ENCODE assay signal across 8 cellular contexts in the genomic region with DNA sequence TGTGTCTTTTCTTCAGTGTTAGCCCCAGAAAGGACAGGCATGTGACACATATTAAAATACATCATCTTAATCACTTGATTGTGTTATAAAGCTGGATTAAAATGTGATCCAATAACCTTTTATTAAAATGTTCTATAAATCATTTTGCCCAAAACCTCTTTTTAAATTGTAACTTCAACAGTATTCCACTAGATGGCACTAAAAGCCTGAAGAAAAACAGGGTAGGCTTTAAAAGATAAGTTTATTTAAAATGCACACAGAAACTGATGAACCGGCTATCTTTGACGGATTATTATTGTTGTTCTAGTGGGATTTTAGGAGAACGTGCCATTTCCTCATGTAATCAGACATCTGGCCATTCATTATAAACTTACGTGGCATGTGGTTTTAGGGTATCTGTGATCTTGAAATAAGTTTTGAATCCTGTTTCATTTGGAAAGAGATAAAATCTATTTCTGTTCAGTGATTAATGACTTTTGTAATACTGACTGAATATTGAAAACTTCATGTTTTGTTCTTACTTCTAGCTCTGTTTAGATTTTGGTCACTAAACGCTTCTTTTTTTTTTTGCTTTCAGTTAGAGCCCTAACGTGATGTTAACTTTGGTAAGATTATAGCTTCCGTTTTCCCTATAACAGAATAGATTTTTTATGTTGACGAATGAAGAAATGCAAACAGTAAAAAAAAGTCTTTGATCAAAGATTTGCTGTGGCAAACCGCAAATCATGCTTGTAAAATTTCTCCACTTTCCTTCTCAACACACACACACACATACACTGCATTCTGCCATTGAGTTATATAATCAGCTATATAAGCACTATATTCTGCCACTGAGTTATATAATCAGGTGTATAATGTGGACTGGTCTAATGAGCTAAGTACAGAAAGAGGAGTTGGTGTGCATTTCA. TPM values are rescaled to one million over a fixed set of nuclear protein-coding genes. Genes with fewer than 3 reads are reported as not detected.
A peak's percentile ranks its signal among the peaks of the same experiment; 100 is the strongest.
DNase-seq lines count a peak whose midpoint lies in the region; ATAC-seq and TF ChIP-seq lines count a peak whose summit lies in the region.

No MANE protein-coding gene starts in this region.

- peak; percentile 37 for DNase-seq in A172 (ENCODE audit: low spot score)
- DNase-seq in GM12865 (ENCODE audit: low read depth): peak; percentile 23
- DNase-seq in NCI-H82 (lab: John Stamatoyannopoulos, UW): peak; percentile 31
- no peak for DNase-seq in colonic mucosa
- no peak for DNase-seq in lower leg skin (ENCODE audit: low spot score in 2 of 2)

- no peak overlapping the region for H3K9ac ChIP-seq in colonic mucosa (ENCODE audit: low read depth in 2 of 2, low read length in 2 of 2)
- peak overlapping the region; percentile 6 for H3K9ac ChIP-seq in mucosa of stomach (ENCODE audit: low read length)

- intact Hi-C loops in colonic mucosa (cut with DNase I): no loop called here
- intact Hi-C loops in lower leg skin (cut with DNase I; ENCODE audit: low total_unique reads): no loop called here

- H3K9me3 ChIP-seq in colonic mucosa (no peaks in the 10 kb centered on the region), mucosa of stomach (ENCODE audit: control insufficient read depth, low read length) (no peaks in the 10 kb centered on the region)

- H3K4me1 ChIP-seq in colonic mucosa (no peaks in the 10 kb centered on the region), mucosa of stomach (ENCODE audit: control insufficient read depth, insufficient read depth, low read length) (no peaks in the 10 kb centered on the region)

- TF ChIP-seq CTCF in GM12865 (IDR thresholded peaks at IDR 0.05; ENCODE audit: insufficient read depth, low read depth, low read length, missing control alignments) (peak; percentile 33), colonic mucosa (IDR thresholded peaks at IDR 0.05) (peak; percentile 61), lower leg skin (IDR thresholded peaks at IDR 0.05) (no peak)

- 38 to 40% methylated on average over 9 of the region's 9 CpGs for WGBS in lower leg skin, 2 donors

- no peak overlapping the region for H3K27ac ChIP-seq in colonic mucosa

- no peak for TF ChIP-seq POLR2A in lower leg skin (IDR thresholded peaks at IDR 0.05)

- H3K27me3 ChIP-seq in colonic mucosa: no peaks in the 10 kb centered on the region
- no peaks in the 10 kb centered on the region for H3K27me3 ChIP-seq in mucosa of stomach (ENCODE audit: control insufficient read depth, insufficient read depth, low read length)

- ATAC-seq in GM18519 (IDR thresholded peaks at IDR 0.05; ENCODE audit: low FRiP score, unreplicated experiment): no peak
- ATAC-seq in HG03045 (IDR thresholded peaks at IDR 0.05; ENCODE audit: unreplicated experiment): no peak

- no peak overlapping the region for H3K4me3 ChIP-seq in GM12865 (ENCODE audit: low read depth, low read length)
- H3K4me3 ChIP-seq in colonic mucosa: no peak overlapping the region
- H3K4me3 ChIP-seq in mucosa of stomach (ENCODE audit: low read length): no peak overlapping the region
- H3K4me3 ChIP-seq in lower leg skin (ENCODE audit: low read depth, poor library complexity, severe bottlenecking): no peak overlapping the region

- H3K36me3 ChIP-seq in colonic mucosa (no peaks in the 10 kb centered on the region), mucosa of stomach (ENCODE audit: control insufficient read depth, insufficient read depth, low read length) (no peaks in the 10 kb centered on the region)

RNA-seq across cellular contexts. Expression of a gene that starts 13.6 kb away (rescaled TPM):
- 54.3 and 56.0 TPM in 2 replicates for total RNA-seq in A172 (2014; rRNA removed; shearing (Covaris generic))
- total RNA-seq in colonic mucosa: 10 to 100 TPM; 27.2 to 29.0 TPM
- total RNA-seq in lower leg skin: 10 to 100 TPM; 17.6 to 34.5 (median 24.6) TPM

RNA-seq across cellular contexts. Expression of a gene that starts 19.5 kb away (rescaled TPM):
- total RNA-seq in A172 (2014; rRNA removed; shearing (Covaris generic)): not detected in 2 replicates
- total RNA-seq in colonic mucosa: 10 to 100 TPM; 45.9 to 81.5 TPM
- total RNA-seq in lower leg skin: under 1 TPM in 2 of 4 donors, not detected in 2; 0.19 to 0.54 TPM

Comparison
In these comparisons a context has a peak if more than half of its experiments do, and no peak if none do; other contexts are left out.
1. DNase-seq: peak in A172 (single experiment), GM12865 (single experiment) and NCI-H82 (single experiment); none in colonic mucosa (single experiment) and lower leg skin (0 of 2).
2. CTCF ChIP-seq: peak in GM12865 (single experiment) and colonic mucosa (single experiment); none in lower leg skin (0 of 3).
3. RNA of a gene that starts 19.5 kb away (total RNA-seq): 45.9 to 81.5 TPM in colonic mucosa; 0.19 to 0.54 TPM in lower leg skin and not detected in A172; every median in the first group is over 10 times any median in the second.